20 cellular contexts compared by ENCODE assay signal in the genomic region with DNA sequence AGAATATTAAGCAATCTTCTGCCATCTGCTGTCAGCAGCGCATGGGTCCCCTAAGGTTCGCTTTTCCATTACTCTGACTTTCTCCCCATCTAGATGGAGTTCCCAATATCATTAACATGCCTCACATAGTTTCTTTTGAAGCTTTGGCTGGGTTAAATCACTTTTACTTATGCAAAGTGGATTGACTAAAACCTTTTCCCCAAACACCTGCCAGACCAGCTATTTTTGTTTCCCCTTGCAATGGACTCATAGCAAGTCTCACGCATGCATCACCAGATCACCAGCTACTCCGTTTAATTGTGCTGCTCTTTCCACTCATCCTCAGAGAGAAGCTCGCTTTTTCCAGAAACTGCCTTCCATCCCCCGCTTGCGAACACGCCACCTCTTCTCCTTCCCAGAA.
DNase-seq lines count a peak whose midpoint lies in the region; ATAC-seq, FAIRE-seq and TF ChIP-seq lines count a peak whose summit lies in the region.
"Had no signal": no experiment of that assay in that cellular context is flagged by ENCODE, and none has a peak within 500 bp of the region (broad histone marks: within the 10 kb centered on the region; RNA-seq: fewer than 3 reads in every experiment).

No MANE protein-coding gene starts in this region.

- peak; percentile 70 for FAIRE-seq in D721Med (lab: Jason Lieb, UNC)
- FAIRE-seq: GM12891 had no signal

- H3K36me3 Mint-ChIP-seq in chondrocyte (ENCODE audit: low read depth) (no peaks in the 10 kb centered on the region), neural progenitor cell (peaks cover 4% of the 10 kb centered on the region)

- peaks cover 29% of the 10 kb centered on the region for H3K4me1 ChIP-seq in neural progenitor cell

- no peaks in the 10 kb centered on the region for H4K20me1 ChIP-seq in neural progenitor cell (ENCODE audit: low read depth)

- H3K27ac Mint-ChIP-seq in chondrocyte (ENCODE audit: unreplicated experiment): no peak overlapping the region
- no peak overlapping the region for H3K27ac Mint-ChIP-seq in neural progenitor cell
- H3K27ac Mint-ChIP-seq: B cell; CD4-positive, alpha-beta T cell; HFFc6 had no signal

- H3K9me3 Mint-ChIP-seq in chondrocyte (ENCODE audit: low read depth) (no peaks in the 10 kb centered on the region), neural progenitor cell (no peaks in the 10 kb centered on the region)
- H3K9me3 Mint-ChIP-seq: CD4-positive, alpha-beta T cell; HFFc6 had no signal

- no peak overlapping the region for H3K4me3 ChIP-seq in neural progenitor cell

- DNase-seq in D721Med (ENCODE audit: insufficient read length, low spot score) (no peak), NCI-H524 treated with DMSO at 0.1 percent for 48 hours (lab: John Stamatoyannopoulos, UW) (peak; percentile 20), chondrocyte (ENCODE audit: low spot score) (no peak), neural progenitor cell (ENCODE audit: low spot score) (peak; percentile 29), T-helper 9 cell (no peak), SW 1271 (lab: John Stamatoyannopoulos, UW) (no peak), GM13977 (ENCODE audit: low spot score) (no peak)
- DNase-seq: CD4-positive, alpha-beta T cell; DND-41; GF-D8; HFFc6; NCI-H1092; NCI-H146; NCI-H2081; NCI-H510A treated with DMSO at 0.1 percent for 48 hours; OCI-M1; RPMI8226 had no signal

- no peaks in the 10 kb centered on the region for H3K27me3 ChIP-seq in neural progenitor cell

- H3K4me3 Mint-ChIP-seq in chondrocyte (ENCODE audit: unreplicated experiment) (no peak overlapping the region), neural progenitor cell (no peak overlapping the region)
- H3K4me3 Mint-ChIP-seq: B cell; CD4-positive, alpha-beta T cell; HFFc6 had no signal

- no peak overlapping the region for H3K4me2 ChIP-seq in neural progenitor cell

- no peak overlapping the region for H2AFZ ChIP-seq in neural progenitor cell (replicated peaks)

- H3K4me1 Mint-ChIP-seq in chondrocyte (ENCODE audit: low read depth) (peaks cover 10% of the 10 kb centered on the region), neural progenitor cell (no peaks in the 10 kb centered on the region)
- H3K4me1 Mint-ChIP-seq: B cell had no signal

- H3K36me3 ChIP-seq in neural progenitor cell: no peaks in the 10 kb centered on the region

- no peak overlapping the region for H3K9ac ChIP-seq in neural progenitor cell

- TF ChIP-seq CTCF in D721Med (IDR thresholded peaks at IDR 0.05; ENCODE audit: insufficient read depth, missing control alignments) (peak; percentile 32), chondrocyte (IDR thresholded peaks at IDR 0.05) (peak; percentile 32), neural progenitor cell (IDR thresholded peaks at IDR 0.05) (peak; percentile 9), GM13977 (IDR thresholded peaks at IDR 0.05; ENCODE audit: extremely low read depth, insufficient read depth, missing control alignments) (no peak)

- H3K79me2 ChIP-seq in neural progenitor cell (ENCODE audit: low read depth): no peaks in the 10 kb centered on the region

- no peak for ATAC-seq in HG03280 (IDR thresholded peaks at IDR 0.05; ENCODE audit: unreplicated experiment)

- H3K27me3 Mint-ChIP-seq in chondrocyte (ENCODE audit: low read depth) (no peaks in the 10 kb centered on the region), neural progenitor cell (ENCODE audit: insufficient read depth, low read depth) (peaks cover 4% of the 10 kb centered on the region)
- H3K27me3 Mint-ChIP-seq: B cell; CD4-positive, alpha-beta T cell had no signal

- in situ Hi-C loops in GM13977 (cut with MboI; ENCODE audit: low pct_unique_long_range_greater_than_20kb, low sequenced_read_pairs, unreplicated experiment): no loop called here

- no peaks in the 10 kb centered on the region for H3K9me3 ChIP-seq in neural progenitor cell (ENCODE audit: low read depth)

- H3F3A ChIP-seq in neural progenitor cell (ENCODE audit: low read depth): peaks cover 14% of the 10 kb centered on the region

- no peak overlapping the region for H3K27ac ChIP-seq in neural progenitor cell

Comparison
In these comparisons a context has a peak if more than half of its experiments do, and no peak if none do; other contexts are left out.
1. DNase-seq: peak in NCI-H524 treated with DMSO at 0.1 percent for 48 hours (single experiment) and neural progenitor cell (single experiment); none in D721Med (single experiment), chondrocyte (single experiment), T-helper 9 cell (single experiment), SW 1271 (0 of 2) and GM13977 (single experiment).